8 cellular contexts compared by ENCODE assay signal in the genomic region with DNA sequence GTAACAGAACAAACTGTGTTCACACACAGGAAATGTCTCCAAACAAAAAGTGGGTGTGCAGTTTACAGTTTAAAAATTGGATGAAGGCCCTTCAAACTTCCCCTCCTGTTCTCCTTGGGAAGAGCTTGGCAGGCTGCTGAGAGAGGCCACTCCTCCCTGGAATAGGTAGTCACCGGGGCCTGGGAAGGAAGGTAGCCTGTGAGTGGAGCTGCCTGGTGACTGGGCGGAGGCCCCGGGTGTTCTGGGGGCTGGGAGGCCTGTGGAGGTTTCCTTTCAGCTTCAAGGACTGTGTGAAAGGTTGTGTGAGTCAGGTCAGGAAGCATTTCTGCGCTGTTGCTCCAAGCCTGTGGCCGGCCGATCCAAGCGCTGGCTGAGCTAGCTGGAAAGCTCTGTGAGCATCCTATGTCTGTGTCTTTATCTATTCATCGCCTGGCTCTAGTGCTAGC. TPM values are rescaled to one million over a fixed set of nuclear protein-coding genes. Genes with fewer than 3 reads are reported as not detected.
DNase-seq lines count a peak whose midpoint lies in the region; ATAC-seq and TF ChIP-seq lines count a peak whose summit lies in the region.

No MANE protein-coding gene starts in this region.

- no peak overlapping the region for H3K27ac Mint-ChIP-seq in osteocyte (ENCODE audit: unreplicated experiment)

- H3K4me1 Mint-ChIP-seq in osteocyte (ENCODE audit: unreplicated experiment), result no peaks in the 10 kb centered on the region

- H3K36me3 Mint-ChIP-seq in osteocyte (ENCODE audit: unreplicated experiment), result no peaks in the 10 kb centered on the region

- H3K27me3 ChIP-seq in ACC112 (ENCODE audit: insufficient read depth, low read length) (no peaks in the 10 kb centered on the region), muscle layer of duodenum (ENCODE audit: low read depth, low read length) (no peaks in the 10 kb centered on the region)

- peak; percentile 96 for DNase-seq in HT1080 (ENCODE audit: low read depth)
- peak; percentile 99 for DNase-seq in epithelial cell of esophagus (ENCODE audit: low read depth)
- DNase-seq in SHP77 (lab: John Stamatoyannopoulos, UW), result no peak
- no peak for DNase-seq in NCI-H345 treated with DMSO at 0.1 percent for 48 hours (lab: John Stamatoyannopoulos, UW; ENCODE audit: unreplicated experiment)
- DNase-seq in osteocyte (ENCODE audit: extremely low spot score, unreplicated experiment), result no peak

- peak overlapping the region; percentile 84 for H3K27ac ChIP-seq in ACC112 (ENCODE audit: low read depth, low read length)
- peak overlapping the region; percentile 76 for H3K27ac ChIP-seq in muscle layer of duodenum (ENCODE audit: low read length)

- H3K79me2 ChIP-seq in ACC112 (ENCODE audit: control insufficient read depth, insufficient read depth, low read length, unreplicated experiment), result peaks cover 28% of the 10 kb centered on the region

- no peak overlapping the region for H2AFZ ChIP-seq in ACC112 (ENCODE audit: low read length, unreplicated experiment)

- ATAC-seq in GM21723 (IDR thresholded peaks at IDR 0.05; ENCODE audit: unreplicated experiment), result no peak

- no peaks in the 10 kb centered on the region for H3K36me3 ChIP-seq in ACC112 (ENCODE audit: insufficient read depth, low read length)
- H3K36me3 ChIP-seq in muscle layer of duodenum (ENCODE audit: control insufficient read depth in 1 of 2, insufficient read depth in 2 of 2, low read length in 2 of 2), result no peaks in the 10 kb centered on the region

- no peaks in the 10 kb centered on the region for H3K9me3 Mint-ChIP-seq in osteocyte (ENCODE audit: unreplicated experiment)

- no peaks in the 10 kb centered on the region for H3K27me3 Mint-ChIP-seq in osteocyte (ENCODE audit: unreplicated experiment)

- H3K4me1 ChIP-seq in ACC112 (ENCODE audit: control insufficient read depth, insufficient read depth, low read length, unreplicated experiment) (peaks cover 33% of the 10 kb centered on the region), muscle layer of duodenum (ENCODE audit: control insufficient read depth in 1 of 2, insufficient read depth in 2 of 2, low read length in 2 of 2) (peaks cover 18 to 41% of the 10 kb centered on the region in 2 donors)

- no peaks in the 10 kb centered on the region for H3K9me3 ChIP-seq in muscle layer of duodenum (ENCODE audit: control insufficient read depth in 1 of 2, low read length in 2 of 2)

- no peak for TF ChIP-seq CTCF in epithelial cell of esophagus (IDR thresholded peaks at IDR 0.05; ENCODE audit: insufficient read depth, low read depth, low read length, missing control alignments)
- TF ChIP-seq CTCF in osteocyte (IDR thresholded peaks at IDR 0.05), result no peak

- no peak overlapping the region for H3K4me3 Mint-ChIP-seq in osteocyte (ENCODE audit: unreplicated experiment)

- H3K4me3 ChIP-seq in ACC112 (ENCODE audit: low read depth, low read length) (peak overlapping the region; percentile 48), epithelial cell of esophagus (ENCODE audit: low read length) (no peak overlapping the region), muscle layer of duodenum (ENCODE audit: low read depth in 1 of 2, low read length in 2 of 2) (no peak overlapping the region)

RNA-seq across cellular contexts. Expression of gene SLCO3A1, which starts 14.1 kb away (rescaled TPM):
- 2.6 and 4.6 TPM in 2 replicates for total RNA-seq in HT1080 (2014; rRNA removed; shearing (Covaris generic))
- 8.1 and 9.0 TPM in 2 replicates for polyA plus RNA-seq in HT1080 (2015; cell fraction: cytosol; rRNA removed)
- 8.0 and 10.9 TPM in 2 replicates for polyA plus RNA-seq in HT1080 (2015; cell fraction: nucleus; rRNA removed)
- total RNA-seq in osteocyte, result 0.86 and 1.3 TPM in 2 replicates

Comparison
In these comparisons a context has a peak if more than half of its experiments do, and no peak if none do; other contexts are left out.
1. DNase-seq: peak in HT1080 (single experiment) and epithelial cell of esophagus (single experiment); none in SHP77 (0 of 2), NCI-H345 treated with DMSO at 0.1 percent for 48 hours (single experiment) and osteocyte (single experiment).